Comparison of ENCODE assay signal across 26 cellular contexts in genomic region chr20:58382096-58382495, GRCh38.
"Had no signal": no experiment of that assay in that cellular context is flagged by ENCODE, and none has a peak within 500 bp of the region (broad histone marks: within the 10 kb centered on the region; RNA-seq: fewer than 3 reads in every experiment).

No MANE protein-coding gene starts in this region.

- H3K27ac Mint-ChIP-seq: dendritic cell treated with granulocyte-macrophage colony-stimulating factor and Interleukin-4, amounts not matched to agents 40 ng/mL and 50 ng/mL, for 4 days; effector memory CD8-positive, alpha-beta T cell; endodermal cell; immature natural killer cell; mesothelial cell of epicardium had no signal

- H3K4me3 Mint-ChIP-seq: dendritic cell treated with granulocyte-macrophage colony-stimulating factor and Interleukin-4, amounts not matched to agents 40 ng/mL and 50 ng/mL, for 4 days; effector memory CD8-positive, alpha-beta T cell; endodermal cell; immature natural killer cell; mesothelial cell of epicardium had no signal

- H3K4me1 ChIP-seq: colonic mucosa, esophagus muscularis mucosa, gastroesophageal sphincter, heart left ventricle, left lung, lower lobe of right lung had no signal

- H2AFZ ChIP-seq: hepatocyte had no signal

- H3K4me2 ChIP-seq: hepatocyte had no signal

- FAIRE-seq: endometrium, endothelial cell of umbilical vein, frontal cortex, kidney had no signal

- H3K4me1 Mint-ChIP-seq: immature natural killer cell, mesothelial cell of epicardium, naive B cell had no signal

- H3K27me3 ChIP-seq: colonic mucosa, foreskin keratinocyte, gastroesophageal sphincter, hepatocyte had no signal

- ATAC-seq: effector memory CD8-positive, alpha-beta T cell; foreskin keratinocyte; gastroesophageal sphincter; heart left ventricle; left lung; left ventricle myocardium superior; lower lobe of right lung; mucosa of descending colon had no signal

- DNase-seq: colonic mucosa; cortex of kidney; effector CD8-positive, alpha-beta T cell; effector memory CD8-positive, alpha-beta T cell; endodermal cell; foreskin keratinocyte; heart left ventricle; hypothalamus; immature natural killer cell; islet precursor cell; kidney; kidney glomerular epithelial cell; left lung; left ventricle myocardium superior; lower lobe of right lung; mesenchymal stem cell; mucosa of descending colon; naive B cell had no signal

- H3K27ac ChIP-seq: colonic mucosa, esophagus muscularis mucosa, foreskin keratinocyte, gastroesophageal sphincter, heart left ventricle, hepatocyte, left lung, lower lobe of right lung had no signal

- H3K36me3 ChIP-seq: colonic mucosa, esophagus muscularis mucosa, gastroesophageal sphincter, heart left ventricle, left lung, lower lobe of right lung had no signal

- H3K9me3 ChIP-seq: colonic mucosa, left lung had no signal

- H3K36me3 Mint-ChIP-seq: mesothelial cell of epicardium had no signal

- H3K4me3 ChIP-seq: colonic mucosa, esophagus muscularis mucosa, gastroesophageal sphincter, heart left ventricle, hepatocyte, left lung, lower lobe of right lung, mucosa of descending colon had no signal

- H3K79me2 ChIP-seq: hepatocyte had no signal
